In the genomic region with DNA sequence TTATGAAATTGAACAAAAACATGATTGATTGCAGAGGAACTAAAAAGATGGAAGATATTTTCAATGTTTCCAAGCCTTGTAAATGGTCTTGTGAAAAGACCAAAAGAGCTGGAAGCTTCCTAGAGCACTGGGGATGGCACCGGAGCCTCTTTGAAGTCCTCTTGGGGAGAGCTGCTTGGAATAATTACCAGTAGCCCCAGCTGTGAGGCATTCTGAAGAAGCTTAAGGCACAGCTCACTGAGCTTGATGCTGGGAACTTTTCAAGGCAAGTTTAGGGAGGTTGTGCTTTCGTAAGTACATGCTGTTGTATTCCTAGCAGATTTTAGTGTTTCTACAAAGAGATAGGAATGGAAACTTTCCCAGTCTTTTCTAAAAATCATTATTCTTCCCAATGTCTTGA, we compare ENCODE assay signal across 31 cellular contexts. TPM values are rescaled to one million over a fixed set of nuclear protein-coding genes. Genes with fewer than 3 reads are reported as not detected.
"Had no signal": no experiment of that assay in that cellular context is flagged by ENCODE, and none has a peak within 500 bp of the region (broad histone marks: within the 10 kb centered on the region; RNA-seq: fewer than 3 reads in every experiment).

No MANE protein-coding gene starts in this region.

- H3K27me3 ChIP-seq: dorsolateral prefrontal cortex, esophagus muscularis mucosa, heart left ventricle, hepatocyte, left lung, right atrium auricular region, stomach, tibial artery had no signal

- H3K4me2 ChIP-seq: hepatocyte, smooth muscle cell had no signal

- H3K36me3 ChIP-seq: esophagus muscularis mucosa, heart left ventricle, left lung, prostate gland, right atrium auricular region, stomach, tibial artery had no signal

- H3K9me3 Mint-ChIP-seq: nephron, type B pancreatic cell had no signal

- H3K4me3 ChIP-seq: dorsolateral prefrontal cortex, esophagus muscularis mucosa, heart left ventricle, hepatocyte, left lung, prostate gland, right atrium auricular region, smooth muscle cell, stomach, tibial artery had no signal

- H3K27ac ChIP-seq: hepatocyte, left lung, prostate gland, right atrium auricular region, stomach, tibial artery had no signal

- H3K36me3 Mint-ChIP-seq: naive thymus-derived CD4-positive, alpha-beta T cell; stimulated activated effector memory CD8-positive, alpha-beta T cell treated with anti-CD3 and anti-CD28 coated beads, Interleukin-12 subunit alpha, Interleukin-12 subunit beta, amount 100 ng/mL, for 72 hours; type B pancreatic cell had no signal

- DNase-seq: dorsolateral prefrontal cortex; effector memory CD4-positive, alpha-beta T cell; foreskin melanocyte; heart left ventricle; left cardiac atrium; left lung; mesendoderm; midbrain; naive thymus-derived CD4-positive, alpha-beta T cell; nucleus accumbens; stimulated activated CD4-positive, alpha-beta T cell treated with anti-CD3 and anti-CD28 coated beads, Interleukin-12 subunit alpha, Interleukin-12 subunit beta, amount 100 ng/mL, for 4 hours; stimulated activated CD4-positive, alpha-beta T cell treated with anti-CD3 and anti-CD28 coated beads, Interleukin-2, amount 100 ng/mL, for 24 hours; stimulated activated CD4-positive, alpha-beta T cell treated with anti-CD3 and anti-CD28 coated beads, Interleukin-4, amount 100 ng/mL, for 24 hours; stimulated activated naive CD4-positive, alpha-beta T cell treated with Interleukin-2 at 50 U/mL for 16 hours; stomach; tibial artery had no signal

- H3K9me3 ChIP-seq: esophagus muscularis mucosa, heart left ventricle, left lung, prostate gland, right atrium auricular region, stomach, tibial artery had no signal

- H3K4me1 ChIP-seq: prostate gland, right atrium auricular region had no signal

- H3K4me3 Mint-ChIP-seq: naive thymus-derived CD4-positive, alpha-beta T cell; nephron; stimulated activated effector memory CD8-positive, alpha-beta T cell treated with anti-CD3 and anti-CD28 coated beads, Interleukin-12 subunit alpha, Interleukin-12 subunit beta, amount 100 ng/mL, for 72 hours; type B pancreatic cell had no signal

- H3K79me2 ChIP-seq: hepatocyte had no signal

- H2AFZ ChIP-seq: hepatocyte had no signal

- H3K27ac Mint-ChIP-seq: naive thymus-derived CD4-positive, alpha-beta T cell; stimulated activated effector memory CD8-positive, alpha-beta T cell treated with anti-CD3 and anti-CD28 coated beads, Interleukin-12 subunit alpha, Interleukin-12 subunit beta, amount 100 ng/mL, for 72 hours; type B pancreatic cell had no signal

- H3K4me1 Mint-ChIP-seq: stimulated activated effector memory CD8-positive, alpha-beta T cell treated with anti-CD3 and anti-CD28 coated beads, Interleukin-12 subunit alpha, Interleukin-12 subunit beta, amount 100 ng/mL, for 72 hours had no signal

- ATAC-seq: heart left ventricle; left cardiac atrium; left lung; naive thymus-derived CD4-positive, alpha-beta T cell; sciatic nerve; stimulated activated effector memory CD8-positive, alpha-beta T cell treated with anti-CD3 and anti-CD28 coated beads, Interleukin-12 subunit alpha, Interleukin-12 subunit beta, amount 100 ng/mL, for 72 hours had no signal

RNA-seq across cellular contexts. Expression of gene PDZRN4, which starts 13.9 kb away (rescaled TPM):
- total RNA-seq: endothelial cell of umbilical vein; epithelial cell of proximal tubule; glomerular endothelial cell; kidney epithelial cell; lung microvascular endothelial cell; naive thymus-derived CD4-positive, alpha-beta T cell; osteocyte had no signal
- polyA plus RNA-seq: endothelial cell of umbilical vein; heart left ventricle; naive thymus-derived CD4-positive, alpha-beta T cell had no signal
